ENCODE assay signal across 24 cellular contexts in the genomic region with DNA sequence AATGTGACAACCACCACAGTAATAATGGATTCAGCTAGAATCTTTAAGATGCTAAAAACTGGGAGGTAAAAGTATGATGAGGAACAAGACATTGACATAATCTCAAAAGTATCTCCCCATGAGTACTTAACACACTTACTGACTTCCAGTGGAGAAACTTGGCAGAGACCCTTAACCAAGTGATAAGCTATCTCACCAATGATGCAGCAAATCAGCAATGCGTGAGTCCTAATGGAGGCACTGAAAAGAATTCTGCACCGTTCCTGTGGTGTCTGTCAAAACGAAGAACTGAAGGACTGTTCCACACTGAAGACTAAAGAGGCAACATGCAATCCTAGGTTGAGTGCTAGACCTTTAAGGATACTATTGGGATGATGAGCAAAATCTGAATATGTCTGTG.
"Had no signal": no experiment of that assay in that cellular context is flagged by ENCODE, and none has a peak within 500 bp of the region (broad histone marks: within the 10 kb centered on the region; RNA-seq: fewer than 3 reads in every experiment).

No MANE protein-coding gene starts in this region.

- H3K4me2 ChIP-seq: smooth muscle cell had no signal

- H3K4me3 ChIP-seq: colonic mucosa, esophagus muscularis mucosa, lung, mucosa of descending colon, smooth muscle cell, stomach, thyroid gland, vagina had no signal

- DNase-seq: colonic mucosa; effector CD8-positive, alpha-beta T cell; endodermal cell; hypothalamus; immature natural killer cell; mucosa of descending colon; naive B cell; stimulated activated CD4-positive, alpha-beta T cell treated with anti-CD3 and anti-CD28 coated beads, Interleukin-12 subunit alpha, Interleukin-12 subunit beta, amount 100 ng/mL, for 4 hours; stimulated activated CD4-positive, alpha-beta T cell treated with anti-CD3 and anti-CD28 coated beads, Interleukin-1b, Interleukin-23, amount 100 ng/mL, for 48 hours; stimulated activated CD4-positive, alpha-beta T cell treated with anti-CD3 and anti-CD28 coated beads, Interleukin-4, amount 100 ng/mL, for 24 hours; stimulated activated naive CD4-positive, alpha-beta T cell treated with Interleukin-2 at 50 U/mL for 16 hours; stomach; thyroid gland; trophoblast cell had no signal

- H2AFZ ChIP-seq: parathyroid adenoma had no signal

- H3K4me1 ChIP-seq: colonic mucosa, parathyroid adenoma, stomach, thyroid gland, vagina had no signal

- H3K27ac ChIP-seq: colonic mucosa, epithelial cell of prostate, esophagus muscularis mucosa, neutrophil, parathyroid adenoma, stomach, thyroid gland, vagina had no signal

- H3K27me3 ChIP-seq: colonic mucosa, esophagus muscularis mucosa, neutrophil, stomach, thyroid gland, vagina had no signal

- H3K9me3 ChIP-seq: colonic mucosa, esophagus muscularis mucosa, mucosa of descending colon, neutrophil, stomach, thyroid gland, vagina had no signal

- H3K79me2 ChIP-seq: parathyroid adenoma had no signal

- ATAC-seq: mucosa of descending colon; natural killer cell treated with Interleukin-12 subunit alpha and Interleukin-12 subunit beta and Interleukin-15 and Interleukin-18, amount 100 ng/mL, for 72 hours; sciatic nerve; stimulated activated effector memory CD8-positive, alpha-beta T cell treated with anti-CD3 and anti-CD28 coated beads, Interleukin-12 subunit alpha, Interleukin-12 subunit beta, amount 100 ng/mL, for 72 hours had no signal
